In the genomic region with DNA sequence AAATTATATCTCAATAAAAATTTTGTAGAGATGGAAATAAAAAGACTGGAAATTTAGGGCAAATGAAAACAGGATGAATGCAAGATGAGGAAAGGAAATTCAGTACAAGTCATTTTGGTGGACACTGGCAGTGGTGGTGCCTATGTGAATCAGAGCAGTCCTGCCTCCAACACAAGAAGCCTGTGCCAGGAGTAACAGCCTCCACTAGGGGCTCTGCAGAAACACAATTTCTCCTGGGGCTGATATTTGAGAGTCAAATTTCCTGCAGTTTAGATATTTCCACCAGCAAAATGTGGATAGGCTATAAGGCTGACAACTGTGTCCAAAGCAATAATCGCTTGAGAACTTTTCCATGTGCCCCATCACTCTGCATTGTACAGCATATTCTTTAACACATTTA, we compare ENCODE assay signal across 8 cellular contexts. TPM values are rescaled to one million over a fixed set of nuclear protein-coding genes. Genes with fewer than 3 reads are reported as not detected.
DNase-seq lines count a peak whose midpoint lies in the region; ATAC-seq and TF ChIP-seq lines count a peak whose summit lies in the region.

No MANE protein-coding gene starts in this region.

- no peak for DNase-seq in GM12865 (ENCODE audit: low read depth)
- peak; percentile 23 for DNase-seq in RPMI7951 (ENCODE audit: low read depth)
- DNase-seq in globus pallidus (ENCODE audit: low spot score), result peak; percentile 69
- DNase-seq in activated naive CD4-positive, alpha-beta T cell treated with anti-CD3 and anti-CD28 coated beads, Interleukin-2, amount 50 U/mL, for 16 hours, result no peak
- no peak for DNase-seq in activated CD4-positive, alpha-beta T cell treated with anti-CD3 and anti-CD28 coated beads for 48 hours
- DNase-seq in SIG-M5 treated with dmso at 0.1 percent for 504 hours (lab: John Stamatoyannopoulos, UW; ENCODE audit: unreplicated experiment), result no peak

- H3K4me2 ChIP-seq in parathyroid adenoma (ENCODE audit: low read length), result no peak overlapping the region

- TF ChIP-seq CTCF in GM12865 (IDR thresholded peaks at IDR 0.05; ENCODE audit: insufficient read depth, low read depth, low read length, missing control alignments) (peak; percentile 12), parathyroid adenoma (IDR thresholded peaks at IDR 0.05) (peak; percentile 58)

- no peaks in the 10 kb centered on the region for H3K4me1 ChIP-seq in parathyroid adenoma

- no peaks in the 10 kb centered on the region for H3K79me2 ChIP-seq in parathyroid adenoma

- no peak for ATAC-seq in GM19455 (IDR thresholded peaks at IDR 0.05; ENCODE audit: unreplicated experiment)

- H3K27ac ChIP-seq in parathyroid adenoma, result no peak overlapping the region

- H3K9me3 ChIP-seq in parathyroid adenoma (ENCODE audit: control insufficient read depth, low read length), result peaks cover 3% of the 10 kb centered on the region

- no peak overlapping the region for H2AFZ ChIP-seq in parathyroid adenoma

- H3K36me3 ChIP-seq in parathyroid adenoma (ENCODE audit: control insufficient read depth, insufficient read depth, low read length), result no peaks in the 10 kb centered on the region

- no peaks in the 10 kb centered on the region for H3K27me3 ChIP-seq in parathyroid adenoma (ENCODE audit: control insufficient read depth, insufficient read depth, low read length)

- no peak overlapping the region for H3K9ac ChIP-seq in parathyroid adenoma

- H3K4me3 ChIP-seq in GM12865 (ENCODE audit: low read depth, low read length) (no peak overlapping the region), parathyroid adenoma (ENCODE audit: low read depth, low read length) (no peak overlapping the region)

RNA-seq across cellular contexts. Expression of gene PLXDC2, which starts 4.7 kb away (rescaled TPM):
- total RNA-seq in RPMI7951 (2014; rRNA removed; shearing (Covaris generic)), result 0.10 and 0.24 TPM in 2 replicates

Comparison
In these comparisons a context has a peak if more than half of its experiments do, and no peak if none do; other contexts are left out.
1. DNase-seq: peak in RPMI7951 (single experiment) and globus pallidus (single experiment); none in GM12865 (single experiment), activated naive CD4-positive, alpha-beta T cell treated with anti-CD3 and anti-CD28 coated beads, Interleukin-2, amount 50 U/mL, for 16 hours (single experiment), activated CD4-positive, alpha-beta T cell treated with anti-CD3 and anti-CD28 coated beads for 48 hours (single experiment) and SIG-M5 treated with dmso at 0.1 percent for 504 hours (single experiment).